14 cellular contexts compared by ENCODE assay signal in genomic region chr11:94737171-94737611, GRCh38. TPM values are rescaled to one million over a fixed set of nuclear protein-coding genes. Genes with fewer than 3 reads are reported as not detected.
DNase-seq lines count a peak whose midpoint lies in the region; ATAC-seq and TF ChIP-seq lines count a peak whose summit lies in the region.
"Had no signal": no experiment of that assay in that cellular context is flagged by ENCODE, and none has a peak within 500 bp of the region (broad histone marks: within the 10 kb centered on the region; RNA-seq: fewer than 3 reads in every experiment).

No MANE protein-coding gene starts in this region.

- H3K27ac ChIP-seq in RWPE1 = no peak overlapping the region
- H3K27ac ChIP-seq: neutrophil, SK-N-MC, spleen, thoracic aorta had no signal

- intact Hi-C loops in MCF 10A (cut with micrococcal nuclease) = no loop called here

- no peak overlapping the region for H3K27ac Mint-ChIP-seq in MCF 10A (ENCODE audit: low read depth, unreplicated experiment)

- POLR2A ChIA-PET in MCF 10A (lab: Yijun Ruan, JAX) = interaction anchor here (0.5 to 1.3 kb wide), 4 partner anchors 11 to 572 kb away, joined by 3 to 8 read pairs (median 4); no protein-coding TSS in a partner anchor
- POLR2A ChIA-PET in RWPE1 (lab: Yijun Ruan, JAX; ENCODE audit: low non-redundant PET) = no interaction called here

- no peaks in the 10 kb centered on the region; the same call in 1 of the 2 replicates for H3K27me3 ChIP-seq in HAP-1 (ENCODE audit: low read depth)

- in situ Hi-C loops in T47D (cut with HindIII; ENCODE audit: low pct_unique_long_range_greater_than_20kb, low sequenced_read_pairs) = no loop called here
- in situ Hi-C loops in HAP-1 (cut with MboI; ENCODE audit: low sequenced_read_pairs) = no loop called here

- CTCF ChIA-PET in MCF 10A (lab: Yijun Ruan, JAX) = interaction anchor here (0.6 to 1.1 kb wide), 3 partner anchors 25 to 114 kb away, joined by 3 to 5 read pairs (median 4); no protein-coding TSS in a partner anchor
- CTCF ChIA-PET in RWPE1 (lab: Yijun Ruan, JAX) = interaction anchor here (0.5 to 1.1 kb wide), 3 partner anchors 108 to 465 kb away, joined by 3 to 6 read pairs (median 4); no protein-coding TSS in a partner anchor

- no TSS peak for BruUV-seq in MCF 10A (replicated peaks; lab: Mats Ljungman, UMichigan)

- no peaks in the 10 kb centered on the region for H3K36me3 ChIP-seq in HAP-1 (replicated peaks)
- H3K36me3 ChIP-seq: neutrophil, spleen, thoracic aorta had no signal

- no peak overlapping the region for H3K4me3 Mint-ChIP-seq in MCF 10A (ENCODE audit: unreplicated experiment)

- H3K4me1 ChIP-seq in HAP-1 = no peaks in the 10 kb centered on the region

- H3K4me1 Mint-ChIP-seq in MCF 10A (ENCODE audit: insufficient read depth, unreplicated experiment) = peaks cover 27% of the 10 kb centered on the region

- H3K9me3 ChIP-seq in HAP-1 = no peaks in the 10 kb centered on the region
- H3K9me3 ChIP-seq: neutrophil, spleen, thoracic aorta had no signal

- peak; percentile 80 to 86 for DNase-seq in T47D (ENCODE audit: low read depth in 1 of 2, low spot score in 1 of 2)
- no peak for DNase-seq in MCF 10A (ENCODE audit: unreplicated experiment)
- peak; percentile 66 for DNase-seq in RWPE1 (ENCODE audit: low spot score)
- peak; percentile 79 for DNase-seq in fibroblast of gingiva (ENCODE audit: low read depth)
- no peak for DNase-seq in SHP77 (lab: John Stamatoyannopoulos, UW)
- DNase-seq in mesenteric fat pad (ENCODE audit: low spot score) = no peak
- DNase-seq in HAP-1 (ENCODE audit: low spot score in 2 of 2) = no peak
- DNase-seq: activated T-cell treated with anti-CD3 and anti-CD28 coated beads, Interleukin-2, amount 50 U/mL, for 1 hour; spleen had no signal

- H3K27me3 Mint-ChIP-seq in MCF 10A (ENCODE audit: insufficient read depth, unreplicated experiment) = no peaks in the 10 kb centered on the region

- TF ChIP-seq CTCF in MCF 10A (IDR thresholded peaks at IDR 0.05; ENCODE audit: unreplicated experiment) = no peak
- no peak for TF ChIP-seq CTCF in RWPE1 (conservative IDR thresholded peaks at IDR 0.05; ENCODE audit: low read depth)

- no peak for ATAC-seq in GM21723 (IDR thresholded peaks at IDR 0.05; ENCODE audit: unreplicated experiment)
- ATAC-seq: activated CD4-positive, CD25-positive, alpha-beta regulatory T cell treated with anti-CD3 and anti-CD28 coated beads, Interleukin-2, amount 50 U/mL, for 24 hours had no signal

- peaks cover 9% of the 10 kb centered on the region for H3K36me3 Mint-ChIP-seq in MCF 10A (ENCODE audit: insufficient read depth, unreplicated experiment)

- H3K4me3 ChIP-seq in HAP-1 = no peak overlapping the region
- H3K4me3 ChIP-seq: SK-N-MC, spleen, thoracic aorta had no signal

- H3K9me3 Mint-ChIP-seq in MCF 10A (ENCODE audit: unreplicated experiment) = no peaks in the 10 kb centered on the region

RNA-seq across cellular contexts. Expression of gene AMOTL1, which starts 31.0 kb away (rescaled TPM):
- 76.6 and 77.0 TPM in 2 replicates for total RNA-seq in MCF 10A (2022)
- 51.6 TPM for total RNA-seq in mesenteric fat pad

Comparison
In these comparisons a context has a peak if more than half of its experiments do, and no peak if none do; other contexts are left out.
1. DNase-seq: peak in T47D (2 of 2), RWPE1 (single experiment) and fibroblast of gingiva (single experiment); none in MCF 10A (single experiment), SHP77 (0 of 2), mesenteric fat pad (single experiment) and HAP-1 (0 of 2).